ENCODE assay signal across 1 cellular context in genomic region chr18:65955747-65956146, GRCh38.
TF ChIP-seq lines count a peak whose summit lies in the region.

No MANE protein-coding gene starts in this region.

TF ChIP-seq in HEK293, 187 proteins besides CTCF, POLR2A, EP300 and RAD21 (continued from another document and continues in another):
- no peak for TF ChIP-seq PRDM2 (tag by site-specific recombination; IDR thresholded peaks at IDR 0.05; ENCODE audit: borderline replicate concordance)
- TF ChIP-seq ZBTB21 (tag by site-specific recombination; IDR thresholded peaks at IDR 0.05), result no peak
- TF ChIP-seq ZNF560 (tag by site-specific recombination; IDR thresholded peaks at IDR 0.05; ENCODE audit: borderline replicate concordance), result no peak
- TF ChIP-seq ZNF518A (tag by site-specific recombination; conservative IDR thresholded peaks at IDR 0.05; ENCODE audit: low read depth), result no peak
- no peak for TF ChIP-seq RBAK (tag by site-specific recombination; IDR thresholded peaks at IDR 0.05)
- TF ChIP-seq BCL6B (tag by site-specific recombination; IDR thresholded peaks at IDR 0.05), result peak; percentile 24; the same call in 1 of the 2 replicates
- no peak for TF ChIP-seq ZNF639 (tag by site-specific recombination; IDR thresholded peaks at IDR 0.05)
- peak; percentile 66 for TF ChIP-seq ZNF843 (tag by site-specific recombination; IDR thresholded peaks at IDR 0.05)
- TF ChIP-seq PRDM6 (tag by site-specific recombination; IDR thresholded peaks at IDR 0.05), result peak; percentile 26; the same call in 1 of the 2 replicates
- TF ChIP-seq ELK4 (IDR thresholded peaks at IDR 0.05; ENCODE audit: borderline replicate concordance, low read depth, low read length), result no peak
- no peak for TF ChIP-seq ZNF571 (tag by site-specific recombination; IDR thresholded peaks at IDR 0.05)
- no peak for TF ChIP-seq ATF2 (tag by site-specific recombination; IDR thresholded peaks at IDR 0.05; ENCODE audit: low read depth)
- no peak; the same call in 1 of the 2 replicates for TF ChIP-seq OVOL3 (tag by site-specific recombination; IDR thresholded peaks at IDR 0.05)
- 0 out of 2 replicates have a peak, but pooled peaks have one; percentile 21 for TF ChIP-seq TRIM28 (IDR thresholded peaks at IDR 0.05; ENCODE audit: borderline replicate concordance, low read length)
- TF ChIP-seq ZNF558 (tag by site-specific recombination; IDR thresholded peaks at IDR 0.05), result no peak
- no peak for TF ChIP-seq ZNF18 (tag by site-specific recombination; IDR thresholded peaks at IDR 0.05)
- TF ChIP-seq ZNF398 (tag by site-specific recombination; IDR thresholded peaks at IDR 0.05), result no peak
- no peak for TF ChIP-seq ZNF48 (tag by site-specific recombination; IDR thresholded peaks at IDR 0.05)
- TF ChIP-seq ZSCAN30 (tag by site-specific recombination; IDR thresholded peaks at IDR 0.05), result peak; percentile 51; the same call in 1 of the 2 replicates
- TF ChIP-seq PRDM10 (tag by site-specific recombination; IDR thresholded peaks at IDR 0.05), result no peak
